In the genomic region with DNA sequence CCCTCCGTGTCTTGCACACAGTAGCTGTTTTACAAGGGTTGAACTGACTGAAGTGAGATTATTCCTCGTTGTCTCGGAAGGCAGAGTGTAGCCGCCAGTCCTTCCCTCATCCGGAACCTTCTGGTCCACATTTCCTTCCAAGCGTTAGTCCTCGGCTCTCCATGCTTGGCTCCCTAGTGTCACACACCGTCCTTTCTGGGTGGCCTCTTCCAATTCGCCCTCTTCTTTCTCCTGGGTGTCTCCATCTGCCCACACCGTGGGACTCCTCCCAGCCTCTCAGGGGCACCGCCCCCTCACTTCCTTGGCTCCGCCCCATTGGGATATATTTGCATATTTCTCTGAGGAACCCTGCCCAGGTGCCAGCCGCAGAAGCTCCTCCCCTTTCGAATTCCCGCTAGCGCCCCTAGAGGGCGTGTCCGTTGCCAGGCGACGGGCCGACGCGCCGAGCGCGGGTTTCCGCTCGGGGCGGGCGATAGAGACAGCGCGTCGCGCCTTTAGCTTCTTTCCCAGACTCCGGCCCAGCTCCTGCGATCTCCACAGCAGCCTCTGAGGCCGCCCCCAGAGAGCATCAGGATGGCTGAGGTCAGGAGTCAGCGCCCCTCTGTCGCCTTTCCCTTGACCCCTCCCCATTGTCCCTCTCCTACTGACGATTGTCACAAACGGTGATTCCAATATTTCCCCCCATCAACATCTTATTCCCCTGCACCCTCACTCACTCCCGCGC, we compare ENCODE assay signal across 1 cellular context.
TF ChIP-seq lines count a peak whose summit lies in the region.

A gene with protein sequence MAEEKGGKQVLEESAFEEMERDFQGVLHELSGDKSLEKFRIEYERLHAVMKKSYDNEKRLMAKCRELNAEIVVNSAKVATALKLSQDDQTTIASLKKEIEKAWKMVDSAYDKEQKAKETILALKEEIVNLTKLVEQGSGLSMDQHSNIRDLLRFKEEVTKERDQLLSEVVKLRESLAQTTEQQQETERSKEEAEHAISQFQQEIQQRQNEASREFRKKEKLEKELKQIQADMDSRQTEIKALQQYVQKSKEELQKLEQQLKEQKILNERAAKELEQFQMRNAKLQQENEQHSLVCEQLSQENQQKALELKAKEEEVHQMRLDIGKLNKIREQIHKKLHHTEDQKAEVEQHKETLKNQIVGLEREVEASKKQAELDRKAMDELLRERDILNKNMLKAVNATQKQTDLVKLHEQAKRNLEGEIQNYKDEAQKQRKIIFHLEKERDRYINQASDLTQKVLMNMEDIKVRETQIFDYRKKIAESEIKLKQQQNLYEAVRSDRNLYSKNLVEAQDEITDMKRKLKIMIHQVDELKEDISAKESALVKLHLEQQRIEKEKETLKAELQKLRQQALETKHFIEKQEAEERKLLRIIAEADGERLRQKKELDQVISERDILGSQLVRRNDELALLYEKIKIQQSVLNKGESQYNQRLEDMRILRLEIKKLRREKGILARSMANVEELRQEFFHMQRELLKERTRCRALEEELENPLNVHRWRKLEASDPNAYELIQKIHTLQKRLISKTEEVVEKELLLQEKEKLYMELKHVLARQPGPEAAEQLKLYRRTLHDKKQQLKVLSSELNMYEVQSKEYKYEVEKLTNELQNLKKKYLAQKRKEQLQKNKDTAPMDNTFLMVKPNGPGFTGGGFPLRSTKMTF (plus strand): TSS at position 509 of the 724 bp plus-strand sequence. CDS start 65 bp downstream, at position 574.

TF ChIP-seq in K562, 482 proteins besides CTCF, POLR2A, EP300 and RAD21 (continued from another document and continues in another):
- TF ChIP-seq ZFP91 (CRISPR knock-in tag; IDR thresholded peaks at IDR 0.05): no peak
- TF ChIP-seq FOXM1 (IDR thresholded peaks at IDR 0.05; ENCODE audit: low read depth): no peak
- TF ChIP-seq FOXM1 (CRISPR knock-in tag; IDR thresholded peaks at IDR 0.05; ENCODE audit: low read depth): no peak
- TF ChIP-seq ZNF24 (IDR thresholded peaks at IDR 0.05): no peak
- no peak for TF ChIP-seq NFXL1 (CRISPR knock-in tag; IDR thresholded peaks at IDR 0.05)
- no peak for TF ChIP-seq PHF20 (IDR thresholded peaks at IDR 0.05; ENCODE audit: partially characterized antibody)
- TF ChIP-seq HDAC3 (IDR thresholded peaks at IDR 0.05; ENCODE audit: borderline replicate concordance, partially characterized antibody): no peak
- no peak for TF ChIP-seq NFYB (IDR thresholded peaks at IDR 0.05; ENCODE audit: extremely low read depth, insufficient read length)
- no peak for TF ChIP-seq MTF1 (CRISPR knock-in tag; IDR thresholded peaks at IDR 0.05; ENCODE audit: borderline replicate concordance)
- TF ChIP-seq EZH2 (IDR thresholded peaks at IDR 0.05; ENCODE audit: borderline replicate concordance, low read depth, low read length): no peak
- no peak for TF ChIP-seq NCOR1 (IDR thresholded peaks at IDR 0.05)
- no peak for TF ChIP-seq HNRNPK (IDR thresholded peaks at IDR 0.05; ENCODE audit: low read depth, low read length, poor library complexity, severe bottlenecking)
- no peak for TF ChIP-seq STAT6 (CRISPR knock-in tag; IDR thresholded peaks at IDR 0.05)
- no peak for TF ChIP-seq SLC30A9 (CRISPR knock-in tag; IDR thresholded peaks at IDR 0.05)
- TF ChIP-seq BDP1 (IDR thresholded peaks at IDR 0.05; ENCODE audit: insufficient read depth, insufficient read length): no peak
- no peak for TF ChIP-seq NCOA6 (IDR thresholded peaks at IDR 0.05)
- TF ChIP-seq DACH1 (IDR thresholded peaks at IDR 0.05; ENCODE audit: partially characterized antibody): no peak
- peak; percentile 93 for TF ChIP-seq MXI1 (IDR thresholded peaks at IDR 0.05; ENCODE audit: low read depth, low read length)
- no peak for TF ChIP-seq ARHGAP35 (IDR thresholded peaks at IDR 0.05; ENCODE audit: partially characterized antibody)
- TF ChIP-seq, protein P1, sequence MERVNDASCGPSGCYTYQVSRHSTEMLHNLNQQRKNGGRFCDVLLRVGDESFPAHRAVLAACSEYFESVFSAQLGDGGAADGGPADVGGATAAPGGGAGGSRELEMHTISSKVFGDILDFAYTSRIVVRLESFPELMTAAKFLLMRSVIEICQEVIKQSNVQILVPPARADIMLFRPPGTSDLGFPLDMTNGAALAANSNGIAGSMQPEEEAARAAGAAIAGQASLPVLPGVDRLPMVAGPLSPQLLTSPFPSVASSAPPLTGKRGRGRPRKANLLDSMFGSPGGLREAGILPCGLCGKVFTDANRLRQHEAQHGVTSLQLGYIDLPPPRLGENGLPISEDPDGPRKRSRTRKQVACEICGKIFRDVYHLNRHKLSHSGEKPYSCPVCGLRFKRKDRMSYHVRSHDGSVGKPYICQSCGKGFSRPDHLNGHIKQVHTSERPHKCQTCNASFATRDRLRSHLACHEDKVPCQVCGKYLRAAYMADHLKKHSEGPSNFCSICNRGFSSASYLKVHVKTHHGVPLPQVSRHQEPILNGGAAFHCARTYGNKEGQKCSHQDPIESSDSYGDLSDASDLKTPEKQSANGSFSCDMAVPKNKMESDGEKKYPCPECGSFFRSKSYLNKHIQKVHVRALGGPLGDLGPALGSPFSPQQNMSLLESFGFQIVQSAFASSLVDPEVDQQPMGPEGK (CRISPR knock-in tag; IDR thresholded peaks at IDR 0.05; ENCODE audit: borderline replicate concordance): no peak
- TF ChIP-seq FIP1L1 (IDR thresholded peaks at IDR 0.05; ENCODE audit: low read depth, low read length, poor library complexity, severe bottlenecking): no peak
- TF ChIP-seq CEBPB (tag; IDR thresholded peaks at IDR 0.05): no peak
- TF ChIP-seq, protein P2, sequence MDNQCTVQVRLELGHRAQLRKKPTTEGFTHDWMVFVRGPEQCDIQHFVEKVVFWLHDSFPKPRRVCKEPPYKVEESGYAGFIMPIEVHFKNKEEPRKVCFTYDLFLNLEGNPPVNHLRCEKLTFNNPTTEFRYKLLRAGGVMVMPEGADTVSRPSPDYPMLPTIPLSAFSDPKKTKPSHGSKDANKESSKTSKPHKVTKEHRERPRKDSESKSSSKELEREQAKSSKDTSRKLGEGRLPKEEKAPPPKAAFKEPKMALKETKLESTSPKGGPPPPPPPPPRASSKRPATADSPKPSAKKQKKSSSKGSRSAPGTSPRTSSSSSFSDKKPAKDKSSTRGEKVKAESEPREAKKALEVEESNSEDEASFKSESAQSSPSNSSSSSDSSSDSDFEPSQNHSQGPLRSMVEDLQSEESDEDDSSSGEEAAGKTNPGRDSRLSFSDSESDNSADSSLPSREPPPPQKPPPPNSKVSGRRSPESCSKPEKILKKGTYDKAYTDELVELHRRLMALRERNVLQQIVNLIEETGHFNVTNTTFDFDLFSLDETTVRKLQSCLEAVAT (IDR thresholded peaks at IDR 0.05): no peak
- no peak for TF ChIP-seq ZBTB7A (IDR thresholded peaks at IDR 0.05; ENCODE audit: borderline replicate concordance, control insufficient read depth, low read depth, low read length)
- TF ChIP-seq ZNF77 (CRISPR knock-in tag; IDR thresholded peaks at IDR 0.05): no peak
- no peak for TF ChIP-seq RHOXF2B (CRISPR knock-in tag; conservative IDR thresholded peaks at IDR 0.05)
- TF ChIP-seq CSDE1 (IDR thresholded peaks at IDR 0.05): peak in 1 of 2 experiments; percentile 85; a peak in 2 of 4 replicates
- peak; percentile 32; the same call in 1 of the 2 replicates for TF ChIP-seq ATF7 (IDR thresholded peaks at IDR 0.05)
- no peak for TF ChIP-seq ZNF766 (CRISPR knock-in tag; conservative IDR thresholded peaks at IDR 0.05)
- no peak for TF ChIP-seq PRMT5 (CRISPR knock-in tag; IDR thresholded peaks at IDR 0.05)
- TF ChIP-seq FOXA3 (CRISPR knock-in tag; conservative IDR thresholded peaks at IDR 0.05 in 1 of 2, IDR thresholded peaks at IDR 0.05 in 1 of 2): no peak
- TF ChIP-seq ZNF12 (CRISPR knock-in tag; IDR thresholded peaks at IDR 0.05): no peak
- peak; percentile 88 to 94 for TF ChIP-seq E2F6 (IDR thresholded peaks at IDR 0.05; ENCODE audit: borderline replicate concordance in 1 of 2, extremely low read depth in 1 of 2, insufficient read depth in 1 of 2, insufficient read length in 1 of 2, low read depth in 1 of 2, low read length in 1 of 2, poor library complexity in 1 of 2, severe bottlenecking in 1 of 2)
- no peak for TF ChIP-seq ZNF586 (CRISPR knock-in tag; conservative IDR thresholded peaks at IDR 0.05)
- TF ChIP-seq NFATC3 (IDR thresholded peaks at IDR 0.05): no peak
- no peak for TF ChIP-seq NELFE (IDR thresholded peaks at IDR 0.05; ENCODE audit: insufficient read depth, insufficient read length)
- no peak for TF ChIP-seq TARDBP (IDR thresholded peaks at IDR 0.05)
- no peak for TF ChIP-seq PHTF2 (CRISPR knock-in tag; IDR thresholded peaks at IDR 0.05)
- TF ChIP-seq HSF4 (CRISPR knock-in tag; IDR thresholded peaks at IDR 0.05; ENCODE audit: borderline replicate concordance): no peak
- TF ChIP-seq, protein P3, sequence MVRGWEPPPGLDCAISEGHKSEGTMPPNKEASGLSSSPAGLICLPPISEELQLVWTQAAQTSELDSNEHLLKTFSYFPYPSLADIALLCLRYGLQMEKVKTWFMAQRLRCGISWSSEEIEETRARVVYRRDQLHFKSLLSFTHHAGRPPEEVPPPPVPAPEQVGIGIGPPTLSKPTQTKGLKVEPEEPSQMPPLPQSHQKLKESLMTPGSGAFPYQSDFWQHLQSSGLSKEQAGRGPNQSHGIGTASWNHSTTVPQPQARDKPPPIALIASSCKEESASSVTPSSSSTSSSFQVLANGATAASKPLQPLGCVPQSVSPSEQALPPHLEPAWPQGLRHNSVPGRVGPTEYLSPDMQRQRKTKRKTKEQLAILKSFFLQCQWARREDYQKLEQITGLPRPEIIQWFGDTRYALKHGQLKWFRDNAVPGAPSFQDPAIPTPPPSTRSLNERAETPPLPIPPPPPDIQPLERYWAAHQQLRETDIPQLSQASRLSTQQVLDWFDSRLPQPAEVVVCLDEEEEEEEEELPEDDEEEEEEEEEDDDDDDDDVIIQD (CRISPR knock-in tag; IDR thresholded peaks at IDR 0.05): no peak
- TF ChIP-seq HNRNPL (IDR thresholded peaks at IDR 0.05; ENCODE audit: low read depth, low read length): no peak
- TF ChIP-seq SMAD4 (CRISPR knock-in tag; conservative IDR thresholded peaks at IDR 0.05): 0 out of 2 replicates have a peak, but pooled peaks have one; percentile 24
- TF ChIP-seq MIER1 (IDR thresholded peaks at IDR 0.05; ENCODE audit: low read depth): no peak
- no peak for TF ChIP-seq KLF6 (CRISPR knock-in tag; IDR thresholded peaks at IDR 0.05; ENCODE audit: borderline replicate concordance)
- no peak for TF ChIP-seq FOXK1 (CRISPR knock-in tag; IDR thresholded peaks at IDR 0.05; ENCODE audit: borderline replicate concordance)
- TF ChIP-seq, protein P4, sequence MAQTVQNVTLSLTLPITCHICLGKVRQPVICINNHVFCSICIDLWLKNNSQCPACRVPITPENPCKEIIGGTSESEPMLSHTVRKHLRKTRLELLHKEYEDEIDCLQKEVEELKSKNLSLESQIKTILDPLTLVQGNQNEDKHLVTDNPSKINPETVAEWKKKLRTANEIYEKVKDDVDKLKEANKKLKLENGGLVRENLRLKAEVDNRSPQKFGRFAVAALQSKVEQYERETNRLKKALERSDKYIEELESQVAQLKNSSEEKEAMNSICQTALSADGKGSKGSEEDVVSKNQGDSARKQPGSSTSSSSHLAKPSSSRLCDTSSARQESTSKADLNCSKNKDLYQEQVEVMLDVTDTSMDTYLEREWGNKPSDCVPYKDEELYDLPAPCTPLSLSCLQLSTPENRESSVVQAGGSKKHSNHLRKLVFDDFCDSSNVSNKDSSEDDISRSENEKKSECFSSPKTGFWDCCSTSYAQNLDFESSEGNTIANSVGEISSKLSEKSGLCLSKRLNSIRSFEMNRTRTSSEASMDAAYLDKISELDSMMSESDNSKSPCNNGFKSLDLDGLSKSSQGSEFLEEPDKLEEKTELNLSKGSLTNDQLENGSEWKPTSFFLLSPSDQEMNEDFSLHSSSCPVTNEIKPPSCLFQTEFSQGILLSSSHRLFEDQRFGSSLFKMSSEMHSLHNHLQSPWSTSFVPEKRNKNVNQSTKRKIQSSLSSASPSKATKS (CRISPR knock-in tag; IDR thresholded peaks at IDR 0.05): no peak
- TF ChIP-seq FOXA1 (IDR thresholded peaks at IDR 0.05; ENCODE audit: borderline replicate concordance): no peak
- TF ChIP-seq CREBBP (IDR thresholded peaks at IDR 0.05; ENCODE audit: low read depth, low read length): no peak
- no peak for TF ChIP-seq HDAC6 (IDR thresholded peaks at IDR 0.05; ENCODE audit: low read depth, low read length)
